Comparison of ENCODE assay signal across 16 cellular contexts in the genomic region with DNA sequence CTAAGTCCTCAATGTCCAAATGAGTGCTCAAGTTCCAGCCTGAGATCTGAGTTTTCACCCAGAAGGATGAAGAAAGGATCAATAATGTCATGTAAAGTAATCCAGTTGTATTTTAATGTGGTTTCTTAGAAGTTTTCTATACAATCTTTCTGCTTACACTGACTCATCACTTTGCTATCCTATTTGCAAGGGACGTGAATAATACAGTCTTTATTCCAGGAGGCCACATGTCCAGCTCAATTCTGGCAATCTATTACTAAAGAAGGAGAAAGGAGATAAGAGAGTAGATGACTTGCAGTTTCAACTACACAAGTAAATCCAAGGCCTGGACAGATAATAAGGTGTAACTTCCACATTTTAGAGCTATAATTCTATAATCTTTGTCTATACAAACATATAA.
DNase-seq lines count a peak whose midpoint lies in the region; ATAC-seq and TF ChIP-seq lines count a peak whose summit lies in the region.
"Had no signal": no experiment of that assay in that cellular context is flagged by ENCODE, and none has a peak within 500 bp of the region (broad histone marks: within the 10 kb centered on the region; RNA-seq: fewer than 3 reads in every experiment).

No MANE protein-coding gene starts in this region.

- no peak overlapping the region for H3K4me3 Mint-ChIP-seq in WTC11
- H3K4me3 Mint-ChIP-seq: activated CD4-positive, alpha-beta memory T cell treated with anti-CD3 and anti-CD28 coated beads for 36 hours; stimulated activated memory B cell treated with anti-CD40 and anti-IgM and Interleukin-4, amounts not matched to agents 10 μg/mL and 1 μg/mL and 100 μg/mL, for 72 hours; T-cell had no signal

- no peak overlapping the region for H3K27ac Mint-ChIP-seq in WTC11
- H3K27ac Mint-ChIP-seq: activated CD4-positive, alpha-beta memory T cell treated with anti-CD3 and anti-CD28 coated beads for 36 hours; stimulated activated memory B cell treated with anti-CD40 and anti-IgM and Interleukin-4, amounts not matched to agents 10 μg/mL and 1 μg/mL and 100 μg/mL, for 72 hours; T-cell had no signal

- ATAC-seq in GM19035 (IDR thresholded peaks at IDR 0.05; ENCODE audit: unreplicated experiment) (no peak), HG03571 (IDR thresholded peaks at IDR 0.05; ENCODE audit: unreplicated experiment) (no peak), WTC11 (no peak)
- ATAC-seq: stimulated activated memory B cell treated with anti-CD40 and anti-IgM and Interleukin-4, amounts not matched to agents 10 μg/mL and 1 μg/mL and 100 μg/mL, for 72 hours; T-cell had no signal

- CTCF ChIA-PET in WTC11 (lab: Charles Lee) = no interaction called here

- DNase-seq in AG08395 (ENCODE audit: low spot score) (peak; percentile 2), OCI-M1 (lab: John Stamatoyannopoulos, UW) (peak; percentile 95), cardiac fibroblast (ENCODE audit: low read depth in 2 of 2) (peak; percentile 81 to 88), kidney epithelial cell (ENCODE audit: low read depth) (peak; percentile 50), NK-92 (lab: John Stamatoyannopoulos, UW; ENCODE audit: unreplicated experiment) (no peak), WTC11 (ENCODE audit: low spot score) (no peak)
- DNase-seq: activated CD4-positive, alpha-beta memory T cell treated with anti-CD3 and anti-CD28 coated beads for 36 hours; activated effector memory CD4-positive, alpha-beta T cell treated with Interleukin-2 at 50 U/mL for 16 hours; KBM-7; NCI-H1930; ovary; T-cell had no signal

- no peaks in the 10 kb centered on the region for H3K27me3 Mint-ChIP-seq in WTC11 (ENCODE audit: low read depth)
- H3K27me3 Mint-ChIP-seq: activated CD4-positive, alpha-beta memory T cell treated with anti-CD3 and anti-CD28 coated beads for 36 hours; T-cell had no signal

- H3K36me3 Mint-ChIP-seq in WTC11 = no peaks in the 10 kb centered on the region
- H3K36me3 Mint-ChIP-seq: activated CD4-positive, alpha-beta memory T cell treated with anti-CD3 and anti-CD28 coated beads for 36 hours; stimulated activated memory B cell treated with anti-CD40 and anti-IgM and Interleukin-4, amounts not matched to agents 10 μg/mL and 1 μg/mL and 100 μg/mL, for 72 hours; T-cell had no signal

- POLR2A ChIA-PET in WTC11 (lab: Charles Lee) = no interaction called here

- H3K4me3 ChIP-seq in cardiac fibroblast (replicated peaks in 1 of 2; ENCODE audit: low read depth in 2 of 2, low read length in 2 of 2) = no peak overlapping the region
- H3K4me3 ChIP-seq in kidney epithelial cell (ENCODE audit: low read depth, low read length) = no peak overlapping the region
- H3K4me3 ChIP-seq: BLaER1 treated with 17β-estradiol and CSF1 and Interleukin-3, amounts not matched to agents 10 nM and 100 nM; ovary had no signal

- no peaks in the 10 kb centered on the region for H3K27me3 ChIP-seq in kidney epithelial cell (ENCODE audit: control insufficient read depth, insufficient read depth, low read length)
- H3K27me3 ChIP-seq: BLaER1 treated with 17β-estradiol and CSF1 and Interleukin-3, amounts not matched to agents 10 nM and 100 nM; ovary had no signal

- no peaks in the 10 kb centered on the region for H3K36me3 ChIP-seq in kidney epithelial cell (ENCODE audit: control insufficient read depth, insufficient read depth, low read length)
- H3K36me3 ChIP-seq: BLaER1 treated with 17β-estradiol and CSF1 and Interleukin-3, amounts not matched to agents 10 nM and 100 nM; ovary had no signal

- peaks cover 9% of the 10 kb centered on the region for H3K4me1 Mint-ChIP-seq in WTC11
- H3K4me1 Mint-ChIP-seq: stimulated activated memory B cell treated with anti-CD40 and anti-IgM and Interleukin-4, amounts not matched to agents 10 μg/mL and 1 μg/mL and 100 μg/mL, for 72 hours; T-cell had no signal

- TF ChIP-seq CTCF in cardiac fibroblast (IDR thresholded peaks at IDR 0.05; ENCODE audit: low read depth, low read length) (no peak), kidney epithelial cell (IDR thresholded peaks at IDR 0.05; ENCODE audit: insufficient read depth, low read length, poor library complexity, severe bottlenecking) (no peak), WTC11 (IDR thresholded peaks at IDR 0.05) (no peak)

- H3K9me3 Mint-ChIP-seq in WTC11 = peaks cover 4% of the 10 kb centered on the region; the same call in 1 of the 2 replicates
- H3K9me3 Mint-ChIP-seq: activated CD4-positive, alpha-beta memory T cell treated with anti-CD3 and anti-CD28 coated beads for 36 hours; stimulated activated memory B cell treated with anti-CD40 and anti-IgM and Interleukin-4, amounts not matched to agents 10 μg/mL and 1 μg/mL and 100 μg/mL, for 72 hours had no signal

TF ChIP-seq in WTC11, 78 proteins besides CTCF, POLR2A, EP300 and RAD21:
- TF ChIP-seq NFYB (CRISPR knock-in tag; conservative IDR thresholded peaks at IDR 0.05; ENCODE audit: low read depth) (no peak), ATF6 (CRISPR knock-in tag; IDR thresholded peaks at IDR 0.05) (no peak), HMGXB4 (CRISPR knock-in tag; IDR thresholded peaks at IDR 0.05) (no peak), TEAD4 (CRISPR knock-in tag; IDR thresholded peaks at IDR 0.05) (no peak), TEAD1 (CRISPR knock-in tag; IDR thresholded peaks at IDR 0.05) (no peak), NFE2L1 (CRISPR knock-in tag; IDR thresholded peaks at IDR 0.05) (no peak), ESRRA (CRISPR knock-in tag; IDR thresholded peaks at IDR 0.05; ENCODE audit: borderline replicate concordance) (no peak), MAX (CRISPR knock-in tag; IDR thresholded peaks at IDR 0.05) (no peak), ZNF317 (CRISPR knock-in tag; IDR thresholded peaks at IDR 0.05; ENCODE audit: borderline replicate concordance, low read depth) (no peak)

Comparison
In these comparisons a context has a peak if more than half of its experiments do, and no peak if none do; other contexts are left out.
1. DNase-seq: peak in AG08395 (single experiment), OCI-M1 (single experiment), cardiac fibroblast (2 of 2) and kidney epithelial cell (single experiment); none in NK-92 (single experiment) and WTC11 (single experiment).